11 cellular contexts compared by ENCODE assay signal in genomic region chr20:48725589-48725991, GRCh38.
DNase-seq lines count a peak whose midpoint lies in the region; ATAC-seq and TF ChIP-seq lines count a peak whose summit lies in the region.
"Had no signal": no experiment of that assay in that cellular context is flagged by ENCODE, and none has a peak within 500 bp of the region (broad histone marks: within the 10 kb centered on the region; RNA-seq: fewer than 3 reads in every experiment).

No MANE protein-coding gene starts in this region.

- TF ChIP-seq CTCF in CD14-positive monocyte (IDR thresholded peaks at IDR 0.05) (no peak), chondrocyte (IDR thresholded peaks at IDR 0.05) (no peak)

- intact Hi-C loops in CD14-positive monocyte (cut with micrococcal nuclease), result loop anchor here in 1 of 2 donors (10.0 kb wide), 1 partner anchor 99 kb away; the partner anchor contains the start of gene PREX1

- H3K27ac Mint-ChIP-seq in CD14-positive monocyte (peak overlapping the region; percentile 17 to 99 (median 98)), chondrocyte (ENCODE audit: unreplicated experiment) (no peak overlapping the region)
- H3K27ac Mint-ChIP-seq in activated naive CD8-positive, alpha-beta T cell treated with anti-CD3 and anti-CD28 coated beads, Interleukin-2, amount 10 ng/mL, durations not matched to agents 7 days and 5 days, result peak overlapping the region; percentile 49
- H3K27ac Mint-ChIP-seq: nephron had no signal

- H3K27me3 Mint-ChIP-seq in CD14-positive monocyte (ENCODE audit: low read depth in 3 of 3) (peaks cover 0 to 6% (median 2%) of the 10 kb centered on the region in 3 donors), chondrocyte (ENCODE audit: low read depth) (no peaks in the 10 kb centered on the region)
- no peaks in the 10 kb centered on the region for H3K27me3 Mint-ChIP-seq in activated naive CD8-positive, alpha-beta T cell treated with anti-CD3 and anti-CD28 coated beads, Interleukin-2, amount 10 ng/mL, durations not matched to agents 7 days and 5 days

- no peak overlapping the region for H3K4me3 Mint-ChIP-seq in CD14-positive monocyte
- H3K4me3 Mint-ChIP-seq in activated naive CD8-positive, alpha-beta T cell treated with anti-CD3 and anti-CD28 coated beads, Interleukin-2, amount 10 ng/mL, durations not matched to agents 7 days and 5 days, result no peak overlapping the region
- H3K4me3 Mint-ChIP-seq in chondrocyte (ENCODE audit: unreplicated experiment), result no peak overlapping the region
- H3K4me3 Mint-ChIP-seq: nephron had no signal

- H3K4me1 Mint-ChIP-seq in CD14-positive monocyte (peaks cover 78% of the 10 kb centered on the region), chondrocyte (ENCODE audit: low read depth) (peaks cover 41% of the 10 kb centered on the region)
- H3K4me1 Mint-ChIP-seq in activated naive CD8-positive, alpha-beta T cell treated with anti-CD3 and anti-CD28 coated beads, Interleukin-2, amount 10 ng/mL, durations not matched to agents 7 days and 5 days, result peaks cover 62% of the 10 kb centered on the region

- ATAC-seq in activated naive CD8-positive, alpha-beta T cell treated with anti-CD3 and anti-CD28 coated beads, Interleukin-2, amount 10 ng/mL, durations not matched to agents 7 days and 5 days (ENCODE audit: low read depth), result peak; percentile 48
- no peak for ATAC-seq in HG02798 (IDR thresholded peaks at IDR 0.05; ENCODE audit: poor library complexity, unreplicated experiment)
- ATAC-seq in HG02623 (IDR thresholded peaks at IDR 0.05; ENCODE audit: unreplicated experiment), result no peak

- H3K36me3 Mint-ChIP-seq in CD14-positive monocyte, result peaks cover 71 to 86% of the 10 kb centered on the region in 2 donors
- peaks cover 56% of the 10 kb centered on the region for H3K36me3 Mint-ChIP-seq in activated naive CD8-positive, alpha-beta T cell treated with anti-CD3 and anti-CD28 coated beads, Interleukin-2, amount 10 ng/mL, durations not matched to agents 7 days and 5 days
- peaks cover under 1% of the 10 kb centered on the region for H3K36me3 Mint-ChIP-seq in chondrocyte (ENCODE audit: low read depth)

- POLR2A ChIA-PET in activated naive CD8-positive, alpha-beta T cell treated with anti-CD3 and anti-CD28 coated beads, Interleukin-2, amount 10 ng/mL, durations not matched to agents 7 days and 5 days (lab: Charles Lee), result interaction anchor here (1.3 to 4.3 kb wide), 3 partner anchors 9 to 27 kb away, joined by 4 to 14 read pairs (median 5); no protein-coding TSS in a partner anchor

- DNase-seq in CD14-positive monocyte (ENCODE audit: low spot score) (no peak), HS-27A (ENCODE audit: low read depth) (peak; percentile 7), lung microvascular endothelial cell (ENCODE audit: low read depth in 2 of 2) (peak; percentile 11 to 80), chondrocyte (ENCODE audit: low spot score) (no peak), NCI-H2081 (lab: John Stamatoyannopoulos, UW) (no peak)
- no peak for DNase-seq in activated naive CD8-positive, alpha-beta T cell treated with anti-CD3 and anti-CD28 coated beads, Interleukin-2, amount 10 ng/mL, durations not matched to agents 7 days and 5 days
- DNase-seq: gastrocnemius medialis, GF-D8 had no signal

- H3K9me3 Mint-ChIP-seq in CD14-positive monocyte (peaks cover 0 to 3% (median 0%) of the 10 kb centered on the region in 7 donors), chondrocyte (ENCODE audit: low read depth) (no peaks in the 10 kb centered on the region)
- H3K9me3 Mint-ChIP-seq in activated naive CD8-positive, alpha-beta T cell treated with anti-CD3 and anti-CD28 coated beads, Interleukin-2, amount 10 ng/mL, durations not matched to agents 7 days and 5 days, result no peaks in the 10 kb centered on the region
- H3K9me3 Mint-ChIP-seq: nephron had no signal

Comparison
In these comparisons a context has a peak if more than half of its experiments do, and no peak if none do; other contexts are left out.
1. DNase-seq: peak in HS-27A (single experiment) and lung microvascular endothelial cell (2 of 2); none in CD14-positive monocyte (single experiment), activated naive CD8-positive, alpha-beta T cell treated with anti-CD3 and anti-CD28 coated beads, Interleukin-2, amount 10 ng/mL, durations not matched to agents 7 days and 5 days (single experiment), chondrocyte (single experiment) and NCI-H2081 (0 of 2).